In the genomic region with DNA sequence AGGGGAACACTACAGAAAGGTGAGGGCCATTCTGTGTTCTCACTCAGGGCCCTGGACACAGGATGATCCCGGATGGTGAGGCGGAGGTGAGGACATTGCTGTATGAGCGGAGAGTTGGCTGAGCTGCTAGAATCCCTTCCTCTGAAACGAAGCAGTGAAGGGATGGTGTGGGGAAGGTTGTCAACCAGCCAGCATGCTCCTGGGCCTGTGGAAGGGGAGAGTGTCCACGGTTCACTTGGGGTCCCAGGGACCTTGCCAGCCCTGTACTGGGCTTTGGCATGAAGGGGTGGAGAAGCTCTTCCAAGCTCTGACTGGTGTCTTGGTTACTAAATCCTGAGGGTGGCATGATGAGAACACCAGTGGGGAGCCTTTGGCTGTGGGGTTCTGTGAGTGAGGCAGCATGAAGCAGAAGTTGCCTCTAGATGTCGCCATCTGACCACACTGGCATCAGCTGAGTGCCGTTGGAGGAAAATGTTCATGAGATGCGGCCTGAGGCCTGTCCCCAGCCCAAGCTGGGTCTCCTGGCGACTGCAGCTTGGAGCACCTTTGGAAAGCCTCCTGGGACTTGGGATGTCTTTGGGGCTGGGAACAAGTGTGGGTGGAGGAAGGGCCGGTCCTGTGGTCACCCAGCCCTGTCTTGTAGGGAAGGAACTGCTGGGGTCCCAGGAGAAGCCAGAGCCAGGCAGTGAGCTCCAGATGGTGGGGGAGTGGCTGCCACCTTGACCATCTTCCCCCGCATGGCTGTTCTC, we compare ENCODE assay signal across 9 cellular contexts. TPM values are rescaled to one million over a fixed set of nuclear protein-coding genes. Genes with fewer than 3 reads are reported as not detected.
DNase-seq lines count a peak whose midpoint lies in the region; ATAC-seq, FAIRE-seq and TF ChIP-seq lines count a peak whose summit lies in the region.
"Had no signal": no experiment of that assay in that cellular context is flagged by ENCODE, and none has a peak within 500 bp of the region (broad histone marks: within the 10 kb centered on the region; RNA-seq: fewer than 3 reads in every experiment).

No MANE protein-coding gene starts in this region.

- H3K27ac Mint-ChIP-seq in naive thymus-derived CD4-positive, alpha-beta T cell: peak overlapping the region in 1 of 9 donors; percentile 71

- no peak overlapping the region for H3K4me3 Mint-ChIP-seq in naive thymus-derived CD4-positive, alpha-beta T cell

- no peaks in the 10 kb centered on the region for H3K36me3 ChIP-seq in naive thymus-derived CD4-positive, alpha-beta T cell (ENCODE audit: control insufficient read depth in 2 of 3, insufficient read depth in 3 of 3, low read length in 3 of 3)
- no peaks in the 10 kb centered on the region for H3K36me3 ChIP-seq in thyroid gland

- TF ChIP-seq POLR2A in thyroid gland (IDR thresholded peaks at IDR 0.05): no peak

- H3K4me1 Mint-ChIP-seq in naive thymus-derived CD4-positive, alpha-beta T cell: peaks cover 0 to 28% (median 12%) of the 10 kb centered on the region in 7 donors

- TF ChIP-seq CTCF in epithelial cell of proximal tubule (conservative IDR thresholded peaks at IDR 0.05; ENCODE audit: low read depth, low read length) (peak; percentile 88), thyroid gland (IDR thresholded peaks at IDR 0.05) (peak; percentile 65 to 95 (median 90))

- WGBS in thyroid gland, 2 donors: 43 to 46% methylated on average over 10 to 11 of the region's 11 CpGs

- peak; percentile 47 for FAIRE-seq in G401.6 (lab: Jason Lieb, UNC)
- FAIRE-seq: frontal cortex had no signal

- peaks cover 0 to 5% (median 0%) of the 10 kb centered on the region in 5 donors for H3K36me3 Mint-ChIP-seq in naive thymus-derived CD4-positive, alpha-beta T cell

- POLR2A ChIA-PET in naive thymus-derived CD4-positive, alpha-beta T cell (lab: Charles Lee): no interaction called here

- peaks cover 0 to 3% of the 10 kb centered on the region in 2 donors for H3K4me1 ChIP-seq in naive thymus-derived CD4-positive, alpha-beta T cell (ENCODE audit: control insufficient read depth in 2 of 2, insufficient read depth in 2 of 2, low read length in 2 of 2)
- peaks cover 49 to 62% of the 10 kb centered on the region in 2 donors for H3K4me1 ChIP-seq in thyroid gland

- no peak overlapping the region for H3K4me3 ChIP-seq in epithelial cell of proximal tubule (ENCODE audit: low read depth, low read length)
- H3K4me3 ChIP-seq in naive thymus-derived CD4-positive, alpha-beta T cell (ENCODE audit: low read length): no peak overlapping the region
- no peak overlapping the region for H3K4me3 ChIP-seq in thyroid gland (replicated peaks in 1 of 3)

- no peaks in the 10 kb centered on the region for H3K27me3 ChIP-seq in naive thymus-derived CD4-positive, alpha-beta T cell (ENCODE audit: control insufficient read depth in 2 of 2, insufficient read depth in 2 of 2, low read length in 2 of 2)
- H3K27me3 ChIP-seq in thyroid gland: no peaks in the 10 kb centered on the region

- DNase-seq in NOMO-1 treated with DMSO at 0.1 percent for 48 hours (lab: John Stamatoyannopoulos, UW; ENCODE audit: unreplicated experiment): peak; percentile 55
- peak; percentile 49 for DNase-seq in activated T-cell treated with anti-CD3 and anti-CD28 coated beads for 4 hours
- no peak for DNase-seq in epithelial cell of proximal tubule (ENCODE audit: low read depth)
- DNase-seq in naive thymus-derived CD4-positive, alpha-beta T cell: peak; percentile 22 to 63 (median 51)
- DNase-seq in thyroid gland: peak; percentile 80 to 82
- no peak for DNase-seq in NCI-H187 (lab: John Stamatoyannopoulos, UW)

- no peak overlapping the region for H3K27ac ChIP-seq in naive thymus-derived CD4-positive, alpha-beta T cell (ENCODE audit: low read depth, low read length)
- peak overlapping the region in 1 of 3 donors; percentile 5 for H3K27ac ChIP-seq in thyroid gland

- CTCF ChIA-PET in naive thymus-derived CD4-positive, alpha-beta T cell (lab: Charles Lee): interaction anchor here (0.7 to 1.5 kb wide), 3 partner anchors 22 to 27 kb away, joined by 3 to 4 read pairs (median 4); a partner anchor contains a TSS

- intact Hi-C loops in naive thymus-derived CD4-positive, alpha-beta T cell (cut with micrococcal nuclease): loop anchor here (1.0 to 10.0 kb wide), 4 partner anchors 30 to 120 kb away; a partner anchor contains a TSS
- intact Hi-C loops in thyroid gland (cut with DNase I): loop anchor here (2.0 to 10.0 kb wide), 2 partner anchors 34 to 290 kb away; a partner anchor contains a TSS

- ATAC-seq in HG03108 (IDR thresholded peaks at IDR 0.05; ENCODE audit: unreplicated experiment): peak; percentile 67
- peak; percentile 90 for ATAC-seq in naive thymus-derived CD4-positive, alpha-beta T cell

- H3K9me3 ChIP-seq in naive thymus-derived CD4-positive, alpha-beta T cell (ENCODE audit: control insufficient read depth in 2 of 3, low read length in 3 of 3): no peaks in the 10 kb centered on the region
- no peaks in the 10 kb centered on the region for H3K9me3 ChIP-seq in thyroid gland

- no peaks in the 10 kb centered on the region for H3K27me3 Mint-ChIP-seq in naive thymus-derived CD4-positive, alpha-beta T cell

- peaks cover 0 to 2% (median 0%) of the 10 kb centered on the region in 11 donors for H3K9me3 Mint-ChIP-seq in naive thymus-derived CD4-positive, alpha-beta T cell

RNA-seq across cellular contexts. Expression of a gene that starts 14.8 kb away (rescaled TPM):
- 2.4 and 5.2 TPM in 2 replicates for total RNA-seq in epithelial cell of proximal tubule
- total RNA-seq in naive thymus-derived CD4-positive, alpha-beta T cell: 10 to 100 TPM in 3 of 5 experiments, 1 to 10 TPM in 2; 4.5 to 24.0 (median 15.9) TPM
- polyA plus RNA-seq in naive thymus-derived CD4-positive, alpha-beta T cell: 1 to 10 TPM; 1.6 to 2.6 TPM
- 10 to 100 TPM; 10.7 to 34.5 (median 26.9) TPM for total RNA-seq in thyroid gland

RNA-seq across cellular contexts. Expression of a gene that starts 23.6 kb away (rescaled TPM):
- total RNA-seq in epithelial cell of proximal tubule (0.14 and 0.81 TPM in 2 replicates), thyroid gland (100 to 1,000 TPM in 3 of 4 donors, 10 to 100 TPM in 1; 43.1 to 166 (median 134) TPM)
- not detected for total RNA-seq in naive thymus-derived CD4-positive, alpha-beta T cell
- polyA plus RNA-seq in naive thymus-derived CD4-positive, alpha-beta T cell: not detected
- total RNA-seq: frontal cortex had no signal

RNA-seq across cellular contexts. Expression of a gene that starts 30.2 kb away (rescaled TPM):
- 6.5 and 40.2 TPM in 2 replicates for total RNA-seq in epithelial cell of proximal tubule
- total RNA-seq in naive thymus-derived CD4-positive, alpha-beta T cell: 1 to 10 TPM in 1 of 5 experiments, under 1 TPM in 4; 0.24 to 1.6 (median 0.88) TPM
- polyA plus RNA-seq in naive thymus-derived CD4-positive, alpha-beta T cell: not detected
- 10 to 100 TPM in 3 of 4 donors, 1 to 10 TPM in 1; 6.1 to 15.6 (median 10.9) TPM for total RNA-seq in thyroid gland

RNA-seq across cellular contexts. Expression of a gene that starts 39.1 kb away (rescaled TPM):
- 123 and 178 TPM in 2 replicates for total RNA-seq in epithelial cell of proximal tubule
- total RNA-seq in naive thymus-derived CD4-positive, alpha-beta T cell: 100 to 1,000 TPM in 1 of 5 experiments, 10 to 100 TPM in 4; 47.0 to 116 (median 58.5) TPM
- polyA plus RNA-seq in naive thymus-derived CD4-positive, alpha-beta T cell: 10 to 100 TPM; 89.0 to 93.4 TPM
- total RNA-seq in thyroid gland: 100 to 1,000 TPM in 1 of 4 donors, 10 to 100 TPM in 3; 29.4 to 113 (median 48.3) TPM

RNA-seq across cellular contexts. Expression of a gene that starts 40.2 kb away (rescaled TPM):
- total RNA-seq in epithelial cell of proximal tubule (10.9 and 20.9 TPM in 2 replicates), thyroid gland (10 to 100 TPM; 49.7 to 69.4 (median 53.6) TPM)
- total RNA-seq in naive thymus-derived CD4-positive, alpha-beta T cell: 10 to 100 TPM; 40.5 to 64.7 (median 55.3) TPM
- polyA plus RNA-seq in naive thymus-derived CD4-positive, alpha-beta T cell: 10 to 100 TPM; 29.2 to 43.6 TPM

Comparison
In these comparisons a context has a peak if more than half of its experiments do, and no peak if none do; other contexts are left out.
1. DNase-seq: peak in NOMO-1 treated with DMSO at 0.1 percent for 48 hours (single experiment), activated T-cell treated with anti-CD3 and anti-CD28 coated beads for 4 hours (single experiment), naive thymus-derived CD4-positive, alpha-beta T cell (9 of 9) and thyroid gland (2 of 2); none in epithelial cell of proximal tubule (single experiment) and NCI-H187 (0 of 2).
2. RNA of a gene that starts 23.6 kb away (total RNA-seq): 43.1 to 166 TPM in thyroid gland; 0.14 to 0.81 TPM in epithelial cell of proximal tubule and not detected in naive thymus-derived CD4-positive, alpha-beta T cell; every median in the first group is over 10 times any median in the second.